10 cellular contexts compared by ENCODE assay signal in genomic region chr10:101229275-101230184, GRCh38. TPM values are rescaled to one million over a fixed set of nuclear protein-coding genes. Genes with fewer than 3 reads are reported as not detected.
DNase-seq lines count a peak whose midpoint lies in the region; ATAC-seq and TF ChIP-seq lines count a peak whose summit lies in the region.
"Had no signal": no experiment of that assay in that cellular context is flagged by ENCODE, and none has a peak within 500 bp of the region (broad histone marks: within the 10 kb centered on the region; RNA-seq: fewer than 3 reads in every experiment).

TSS of gene LBX1 (minus strand) at chr10:101229463. CDS start at chr10:101228815, 648 bp downstream.

- H4K20me1 ChIP-seq in fibroblast of lung (ENCODE audit: control insufficient read depth, extremely low read depth, insufficient read depth, low read length) (no peaks in the 10 kb centered on the region), smooth muscle cell (ENCODE audit: low read depth) (peaks cover 10% of the 10 kb centered on the region)

- POLR2A ChIA-PET in activated CD4-positive, alpha-beta memory T cell treated with anti-CD3 and anti-CD28 coated beads for 36 hours (lab: Charles Lee) = interaction anchor here (0.8 kb wide), 1 partner anchor 9 kb away, joined by 3 read pairs; no protein-coding TSS in a partner anchor
- POLR2A ChIA-PET in activated CD4-positive, alpha-beta memory T cell treated with anti-CD3 and anti-CD28 coated beads, Interleukin-2, amount 10 ng/mL, durations not matched to agents 7 days and 5 days (lab: Charles Lee) = interaction anchor here (1.0 kb wide), 1 partner anchor 8 kb away, joined by 3 read pairs; no protein-coding TSS in a partner anchor
- POLR2A ChIA-PET in activated CD4-positive, alpha-beta T cell treated with anti-CD3 and anti-CD28 coated beads for 36 hours (lab: Charles Lee) = interaction anchor here (0.6 kb wide), 1 partner anchor 28 kb away, joined by 4 read pairs; no protein-coding TSS in a partner anchor

- intact Hi-C loops in activated CD4-positive, alpha-beta memory T cell treated with anti-CD3 and anti-CD28 coated beads for 36 hours (cut with micrococcal nuclease) = loop anchor here (5.0 to 10.0 kb wide), 3 partner anchors 182 to 553 kb away; partner anchors contain the start of genes NPM3 and PAX2
- intact Hi-C loops in activated CD4-positive, alpha-beta T cell treated with anti-CD3 and anti-CD28 coated beads for 36 hours (cut with DNase I, micrococcal nuclease) = loop anchor here (5.0 to 10.0 kb wide), 4 partner anchors 405 to 1695 kb away; partner anchors contain the start of gene NKX2-3 (in 1 of the 2)

- H3K27ac ChIP-seq in fibroblast of lung (ENCODE audit: insufficient read depth, low read length) = no peak within 1 kb of the TSS
- no peak within 1 kb of the TSS for H3K27ac ChIP-seq in smooth muscle cell (ENCODE audit: low read depth)
- H3K27ac ChIP-seq: C4-2B had no signal

- H3K4me3 Mint-ChIP-seq in activated CD4-positive, alpha-beta memory T cell treated with anti-CD3 and anti-CD28 coated beads for 36 hours = no peak within 1 kb of the TSS
- H3K4me3 Mint-ChIP-seq in activated CD4-positive, alpha-beta memory T cell treated with anti-CD3 and anti-CD28 coated beads, Interleukin-2, amount 10 ng/mL, durations not matched to agents 7 days and 5 days = no peak within 1 kb of the TSS
- H3K4me3 Mint-ChIP-seq in activated CD4-positive, alpha-beta T cell treated with anti-CD3 and anti-CD28 coated beads for 36 hours = no peak within 1 kb of the TSS

- no peak for DNase-seq in activated CD4-positive, alpha-beta memory T cell treated with anti-CD3 and anti-CD28 coated beads for 36 hours
- DNase-seq in activated CD4-positive, alpha-beta memory T cell treated with anti-CD3 and anti-CD28 coated beads, Interleukin-2, amount 10 ng/mL, durations not matched to agents 7 days and 5 days = no peak
- peak; percentile 52 for DNase-seq in NCI-H82 treated with DMSO at 0.1 percent for 48 hours (lab: John Stamatoyannopoulos, UW; ENCODE audit: unreplicated experiment)
- DNase-seq in fibroblast of lung (ENCODE audit: low read depth in 2 of 2) = no peak
- no peak for DNase-seq in smooth muscle cell (lab: John Stamatoyannopoulos, UW; ENCODE audit: unreplicated experiment)
- DNase-seq in activated CD4-positive, alpha-beta T cell treated with anti-CD3 and anti-CD28 coated beads for 36 hours = no peak
- DNase-seq in mucosa of gallbladder (ENCODE audit: low spot score) = no peak

- H3K9me3 Mint-ChIP-seq in activated CD4-positive, alpha-beta memory T cell treated with anti-CD3 and anti-CD28 coated beads for 36 hours = no peaks in the 10 kb centered on the region
- H3K9me3 Mint-ChIP-seq in activated CD4-positive, alpha-beta memory T cell treated with anti-CD3 and anti-CD28 coated beads, Interleukin-2, amount 10 ng/mL, durations not matched to agents 7 days and 5 days = no peaks in the 10 kb centered on the region
- no peaks in the 10 kb centered on the region for H3K9me3 Mint-ChIP-seq in activated CD4-positive, alpha-beta T cell treated with anti-CD3 and anti-CD28 coated beads for 36 hours (ENCODE audit: low read depth)
- H3K9me3 Mint-ChIP-seq: activated naive CD4-positive, alpha-beta T cell treated with anti-CD3 and anti-CD28 coated beads, Interleukin-2, amount 50 U/mL, for 72 hours had no signal

- peak within 1 kb of the TSS; percentile 25 for H3K4me2 ChIP-seq in fibroblast of lung (ENCODE audit: extremely low read depth, insufficient read depth, low read length)
- H3K4me2 ChIP-seq in smooth muscle cell = peak within 1 kb of the TSS; percentile 69

- H3K9ac ChIP-seq in fibroblast of lung (ENCODE audit: insufficient read depth, low read length) (no peak within 1 kb of the TSS), smooth muscle cell (ENCODE audit: low read depth) (no peak within 1 kb of the TSS)

- no peaks in the 10 kb centered on the region for H3K36me3 Mint-ChIP-seq in activated CD4-positive, alpha-beta memory T cell treated with anti-CD3 and anti-CD28 coated beads for 36 hours
- peaks cover 8% of the 10 kb centered on the region for H3K36me3 Mint-ChIP-seq in activated CD4-positive, alpha-beta memory T cell treated with anti-CD3 and anti-CD28 coated beads, Interleukin-2, amount 10 ng/mL, durations not matched to agents 7 days and 5 days (ENCODE audit: low read depth)
- H3K36me3 Mint-ChIP-seq in activated CD4-positive, alpha-beta T cell treated with anti-CD3 and anti-CD28 coated beads for 36 hours (ENCODE audit: low read depth) = no peaks in the 10 kb centered on the region

- no peaks in the 10 kb centered on the region for H3K4me1 ChIP-seq in fibroblast of lung (ENCODE audit: control insufficient read depth, extremely low read depth, insufficient read depth, low read length)
- peaks cover 17% of the 10 kb centered on the region for H3K4me1 ChIP-seq in smooth muscle cell (ENCODE audit: low read depth)

- CTCF ChIA-PET in activated CD4-positive, alpha-beta memory T cell treated with anti-CD3 and anti-CD28 coated beads for 36 hours (lab: Charles Lee) = interaction anchor here (0.6 to 5.2 kb wide), 7 partner anchors 9 to 231 kb away, joined by 3 to 41 read pairs (median 5); no protein-coding TSS in a partner anchor
- CTCF ChIA-PET in activated CD4-positive, alpha-beta memory T cell treated with anti-CD3 and anti-CD28 coated beads, Interleukin-2, amount 10 ng/mL, durations not matched to agents 7 days and 5 days (lab: Charles Lee) = interaction anchor here (0.6 to 4.5 kb wide), 3 partner anchors 9 to 521 kb away, joined by 3 to 17 read pairs (median 5); no protein-coding TSS in a partner anchor
- CTCF ChIA-PET in activated CD4-positive, alpha-beta T cell treated with anti-CD3 and anti-CD28 coated beads for 36 hours (lab: Charles Lee) = interaction anchor here (0.7 to 1.5 kb wide), 5 partner anchors 9 to 340 kb away, joined by 3 to 5 read pairs (median 4); no protein-coding TSS in a partner anchor

- H3K27me3 ChIP-seq in fibroblast of lung (ENCODE audit: control insufficient read depth, insufficient read depth, low read length) = peaks cover 94% of the 10 kb centered on the region
- H3K27me3 ChIP-seq in smooth muscle cell (ENCODE audit: low read depth) = peaks cover 100% of the 10 kb centered on the region

- H2AFZ ChIP-seq in fibroblast of lung (ENCODE audit: low read length) (no peak within 1 kb of the TSS), smooth muscle cell (ENCODE audit: low read depth) (no peak within 1 kb of the TSS)

- peak within 1 kb of the TSS; percentile 3 for H3K27ac Mint-ChIP-seq in activated CD4-positive, alpha-beta memory T cell treated with anti-CD3 and anti-CD28 coated beads for 36 hours
- no peak within 1 kb of the TSS for H3K27ac Mint-ChIP-seq in activated CD4-positive, alpha-beta memory T cell treated with anti-CD3 and anti-CD28 coated beads, Interleukin-2, amount 10 ng/mL, durations not matched to agents 7 days and 5 days
- no peak within 1 kb of the TSS for H3K27ac Mint-ChIP-seq in activated CD4-positive, alpha-beta T cell treated with anti-CD3 and anti-CD28 coated beads for 36 hours

- H3K4me3 ChIP-seq in fibroblast of lung (replicated peaks in 1 of 4; ENCODE audit: control extremely low read depth in 1 of 4, insufficient read depth in 1 of 4, low read depth in 3 of 4, low read length in 4 of 4) (peak within 1 kb of the TSS in 1 of 4 experiments; percentile 35), smooth muscle cell (no peak within 1 kb of the TSS)

- no peaks in the 10 kb centered on the region for H3F3A ChIP-seq in smooth muscle cell (ENCODE audit: low read depth)

- H3K9me3 ChIP-seq in fibroblast of lung (ENCODE audit: control insufficient read depth, insufficient read depth, low read depth, low read length) (no peaks in the 10 kb centered on the region), smooth muscle cell (replicated peaks; ENCODE audit: low read depth) (no peaks in the 10 kb centered on the region)

- H3K79me2 ChIP-seq in fibroblast of lung (ENCODE audit: control insufficient read depth, insufficient read depth, low read length) (no peaks in the 10 kb centered on the region), smooth muscle cell (ENCODE audit: low read depth) (no peaks in the 10 kb centered on the region)

- no peak for ATAC-seq in HG03378 (IDR thresholded peaks at IDR 0.05; ENCODE audit: unreplicated experiment)
- ATAC-seq in activated CD4-positive, alpha-beta T cell treated with anti-CD3 and anti-CD28 coated beads for 36 hours = no peak
- ATAC-seq: activated naive CD4-positive, alpha-beta T cell treated with anti-CD3 and anti-CD28 coated beads, Interleukin-2, amount 50 U/mL, for 72 hours had no signal

- H3K27me3 Mint-ChIP-seq in activated CD4-positive, alpha-beta memory T cell treated with anti-CD3 and anti-CD28 coated beads for 36 hours = peaks cover 67% of the 10 kb centered on the region
- H3K27me3 Mint-ChIP-seq in activated CD4-positive, alpha-beta memory T cell treated with anti-CD3 and anti-CD28 coated beads, Interleukin-2, amount 10 ng/mL, durations not matched to agents 7 days and 5 days = peaks cover 77% of the 10 kb centered on the region
- H3K27me3 Mint-ChIP-seq in activated CD4-positive, alpha-beta T cell treated with anti-CD3 and anti-CD28 coated beads for 36 hours = peaks cover 71% of the 10 kb centered on the region

- 2% methylated on average over 58 of the region's 63 CpGs for WGBS in smooth muscle cell (ENCODE audit: low lambda C conversion rate)

- H3K36me3 ChIP-seq in fibroblast of lung (ENCODE audit: control insufficient read depth, insufficient read depth, low read length) = no peaks in the 10 kb centered on the region
- no peaks in the 10 kb centered on the region for H3K36me3 ChIP-seq in smooth muscle cell (ENCODE audit: low read depth)

- H3K4me1 Mint-ChIP-seq in activated CD4-positive, alpha-beta memory T cell treated with anti-CD3 and anti-CD28 coated beads for 36 hours (ENCODE audit: low read depth) = peaks cover 30% of the 10 kb centered on the region
- H3K4me1 Mint-ChIP-seq in activated CD4-positive, alpha-beta memory T cell treated with anti-CD3 and anti-CD28 coated beads, Interleukin-2, amount 10 ng/mL, durations not matched to agents 7 days and 5 days = peaks cover 31% of the 10 kb centered on the region
- H3K4me1 Mint-ChIP-seq in activated CD4-positive, alpha-beta T cell treated with anti-CD3 and anti-CD28 coated beads for 36 hours = peaks cover 30% of the 10 kb centered on the region

- TF ChIP-seq CTCF in fibroblast of lung (conservative IDR thresholded peaks at IDR 0.05 in 1 of 2, IDR thresholded peaks at IDR 0.05 in 1 of 2; ENCODE audit: low read depth in 1 of 2, low read length in 2 of 2) (no peak), smooth muscle cell (IDR thresholded peaks at IDR 0.05; ENCODE audit: borderline replicate concordance, insufficient read depth, poor library complexity, severe bottlenecking) (no peak)

RNA-seq across cellular contexts. Expression of gene LBX1, which starts in this region (rescaled TPM):
- not detected for total RNA-seq in activated CD4-positive, alpha-beta memory T cell treated with anti-CD3 and anti-CD28 coated beads for 36 hours
- total RNA-seq in activated CD4-positive, alpha-beta memory T cell treated with anti-CD3 and anti-CD28 coated beads, Interleukin-2, amount 10 ng/mL, durations not matched to agents 7 days and 5 days = not detected
- total RNA-seq in fibroblast of lung (under 0.01 TPM in 2 replicates), smooth muscle cell (not detected in 2 replicates), mucosa of gallbladder (not detected)
- polyA plus RNA-seq in fibroblast of lung (0.01 TPM in 1 of 2 replicates, not detected in the other), smooth muscle cell (not detected in 2 replicates)
- polyA plus RNA-seq in fibroblast of lung (2012) = 0.03 TPM in 1 of 2 replicates, not detected in the other
- polyA minus RNA-seq in fibroblast of lung (ENCODE audit: low replicate concordance) = not detected in 2 replicates
- not detected for total RNA-seq in activated CD4-positive, alpha-beta T cell treated with anti-CD3 and anti-CD28 coated beads for 36 hours
- total RNA-seq: activated naive CD4-positive, alpha-beta T cell treated with anti-CD3 and anti-CD28 coated beads, Interleukin-2, amount 50 U/mL, for 72 hours had no signal
